10 cellular contexts compared by ENCODE assay signal in the genomic region with DNA sequence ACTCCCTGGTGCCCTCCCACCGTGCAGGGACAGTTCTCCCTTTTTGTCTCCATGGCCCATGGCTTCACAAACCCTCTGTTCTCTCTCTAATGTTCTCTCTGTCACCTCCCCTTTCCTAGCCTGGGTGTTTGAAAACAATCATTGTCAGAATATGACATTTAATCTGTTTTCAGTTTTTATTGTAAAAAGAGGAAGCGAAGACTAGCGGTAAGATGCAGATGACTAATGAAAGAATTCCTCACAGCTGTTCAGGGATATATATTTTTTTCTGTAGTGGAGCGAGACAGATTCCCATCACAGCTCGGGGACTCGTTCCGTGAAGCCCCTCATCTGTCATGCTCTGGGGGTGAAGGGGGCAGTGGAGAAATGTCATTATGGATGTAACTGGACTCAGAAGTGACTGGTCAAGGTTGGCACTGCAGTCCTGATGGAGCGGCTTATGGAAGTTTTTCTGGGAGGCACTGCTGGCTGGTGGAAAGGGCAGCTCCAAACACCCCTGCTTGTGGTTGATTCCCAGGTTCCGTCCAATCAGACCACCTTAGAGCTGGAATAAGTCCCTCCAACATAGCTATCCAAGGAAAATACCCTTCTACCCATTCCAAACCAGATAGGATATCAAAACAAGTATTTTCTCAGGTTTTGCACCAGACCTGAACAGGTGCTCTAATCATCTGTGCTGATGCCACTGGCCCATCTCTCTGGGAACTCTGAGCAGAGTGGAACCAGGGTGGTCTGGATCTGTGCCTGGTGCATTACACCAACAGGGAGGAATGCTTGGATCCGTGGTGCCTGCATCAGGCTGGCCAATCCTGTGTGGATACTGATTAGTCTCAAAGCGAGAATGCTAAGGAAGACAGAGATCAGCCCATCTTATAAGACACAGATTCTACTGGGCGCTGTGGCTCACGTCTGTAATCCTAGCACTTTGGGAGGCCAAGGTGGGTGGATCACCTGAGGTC.
A peak's percentile ranks its signal among the peaks of the same experiment; 100 is the strongest.
DNase-seq lines count a peak whose midpoint lies in the region; ATAC-seq and TF ChIP-seq lines count a peak whose summit lies in the region.
"Had no signal": no experiment of that assay in that cellular context is flagged by ENCODE, and none has a peak within 500 bp of the region (broad histone marks: within the 10 kb centered on the region; RNA-seq: fewer than 3 reads in every experiment).

No MANE protein-coding gene starts in this region.

- no peak overlapping the region for H3K27ac Mint-ChIP-seq in activated CD8-positive, alpha-beta T cell treated with anti-CD3 and anti-CD28 coated beads for 36 hours
- no peak overlapping the region for H3K27ac Mint-ChIP-seq in activated T-helper 17 cell treated with anti-CD3 and anti-CD28 coated beads, Interleukin-2, amount 50 U/mL, for 72 hours
- H3K27ac Mint-ChIP-seq: stimulated activated naive CD8-positive, alpha-beta T cell treated with anti-CD3 and anti-CD28 coated beads, Interleukin-15, amount 100 ng/mL, for 72 hours had no signal

- H3K4me2 ChIP-seq in skeletal muscle satellite cell (ENCODE audit: low read length) = peak overlapping the region; percentile 24

- H3K36me3 Mint-ChIP-seq in activated CD8-positive, alpha-beta T cell treated with anti-CD3 and anti-CD28 coated beads for 36 hours (ENCODE audit: low read depth) = peaks cover 57% of the 10 kb centered on the region
- H3K36me3 Mint-ChIP-seq in activated T-helper 17 cell treated with anti-CD3 and anti-CD28 coated beads, Interleukin-2, amount 50 U/mL, for 72 hours (ENCODE audit: low read depth) = peaks cover 43% of the 10 kb centered on the region

- CTCF ChIA-PET in activated CD8-positive, alpha-beta T cell treated with anti-CD3 and anti-CD28 coated beads for 36 hours (lab: Charles Lee) = no interaction called here

- H3K4me1 Mint-ChIP-seq in activated CD8-positive, alpha-beta T cell treated with anti-CD3 and anti-CD28 coated beads for 36 hours (ENCODE audit: low read depth) = no peaks in the 10 kb centered on the region
- H3K4me1 Mint-ChIP-seq in activated T-helper 17 cell treated with anti-CD3 and anti-CD28 coated beads, Interleukin-2, amount 50 U/mL, for 72 hours = peaks cover 4% of the 10 kb centered on the region
- H3K4me1 Mint-ChIP-seq: stimulated activated naive CD8-positive, alpha-beta T cell treated with anti-CD3 and anti-CD28 coated beads, Interleukin-15, amount 100 ng/mL, for 72 hours had no signal

- H3K27me3 Mint-ChIP-seq in activated CD8-positive, alpha-beta T cell treated with anti-CD3 and anti-CD28 coated beads for 36 hours = no peaks in the 10 kb centered on the region
- H3K27me3 Mint-ChIP-seq in activated T-helper 17 cell treated with anti-CD3 and anti-CD28 coated beads, Interleukin-2, amount 50 U/mL, for 72 hours = no peaks in the 10 kb centered on the region
- H3K27me3 Mint-ChIP-seq: stimulated activated naive CD8-positive, alpha-beta T cell treated with anti-CD3 and anti-CD28 coated beads, Interleukin-15, amount 100 ng/mL, for 72 hours had no signal

- H3K9ac ChIP-seq in skeletal muscle satellite cell (ENCODE audit: low read depth, low read length) = no peak overlapping the region

- H3K4me1 ChIP-seq in skeletal muscle satellite cell (ENCODE audit: control insufficient read depth, insufficient read depth, low read length) = peaks cover 2% of the 10 kb centered on the region
- H3K4me1 ChIP-seq: adrenal gland had no signal

- intact Hi-C loops in activated CD8-positive, alpha-beta T cell treated with anti-CD3 and anti-CD28 coated beads for 36 hours (cut with micrococcal nuclease) = no loop called here

- TF ChIP-seq CTCF in activated CD8-positive, alpha-beta T cell treated with anti-CD3 and anti-CD28 coated beads for 36 hours (IDR thresholded peaks at IDR 0.05) = no peak

- POLR2A ChIA-PET in activated CD8-positive, alpha-beta T cell treated with anti-CD3 and anti-CD28 coated beads for 36 hours (lab: Charles Lee) = no interaction called here

- H3K4me3 ChIP-seq in skeletal muscle satellite cell (ENCODE audit: low read length) = no peak overlapping the region
- H3K4me3 ChIP-seq: adrenal gland had no signal

- DNase-seq in activated CD8-positive, alpha-beta T cell treated with anti-CD3 and anti-CD28 coated beads for 36 hours = no peak
- DNase-seq in kidney tubule cell (ENCODE audit: low spot score) = no peak
- DNase-seq: adrenal gland; NCI-H526 treated with DMSO at 0.1 percent for 48 hours; stimulated activated naive CD8-positive, alpha-beta T cell treated with anti-CD3 and anti-CD28 coated beads, Interleukin-15, amount 100 ng/mL, for 72 hours had no signal

- H3K27me3 ChIP-seq in skeletal muscle satellite cell (ENCODE audit: control insufficient read depth, insufficient read depth, low read length) = no peaks in the 10 kb centered on the region
- H3K27me3 ChIP-seq: adrenal gland had no signal

- ATAC-seq in GM18909 (IDR thresholded peaks at IDR 0.05; ENCODE audit: poor library complexity, unreplicated experiment) = peak; percentile 76
- peak; percentile 73 for ATAC-seq in HG02571 (IDR thresholded peaks at IDR 0.05; ENCODE audit: unreplicated experiment)
- ATAC-seq in HG03521 (IDR thresholded peaks at IDR 0.05; ENCODE audit: unreplicated experiment) = peak; percentile 79
- ATAC-seq in activated CD8-positive, alpha-beta T cell treated with anti-CD3 and anti-CD28 coated beads for 36 hours = no peak
- ATAC-seq in activated T-helper 17 cell treated with anti-CD3 and anti-CD28 coated beads, Interleukin-2, amount 50 U/mL, for 72 hours (replicated peaks) = no peak
- ATAC-seq: stimulated activated naive CD8-positive, alpha-beta T cell treated with anti-CD3 and anti-CD28 coated beads, Interleukin-15, amount 100 ng/mL, for 72 hours had no signal

- H3K9me3 Mint-ChIP-seq in activated CD8-positive, alpha-beta T cell treated with anti-CD3 and anti-CD28 coated beads for 36 hours = peaks cover 4% of the 10 kb centered on the region
- H3K9me3 Mint-ChIP-seq in activated T-helper 17 cell treated with anti-CD3 and anti-CD28 coated beads, Interleukin-2, amount 50 U/mL, for 72 hours = peaks cover 12% of the 10 kb centered on the region

- H3K9me3 ChIP-seq in skeletal muscle satellite cell (replicated peaks; ENCODE audit: low read length) = no peaks in the 10 kb centered on the region
- H3K9me3 ChIP-seq: adrenal gland had no signal

- H3K4me3 Mint-ChIP-seq in activated CD8-positive, alpha-beta T cell treated with anti-CD3 and anti-CD28 coated beads for 36 hours = no peak overlapping the region
- no peak overlapping the region for H3K4me3 Mint-ChIP-seq in activated T-helper 17 cell treated with anti-CD3 and anti-CD28 coated beads, Interleukin-2, amount 50 U/mL, for 72 hours
- H3K4me3 Mint-ChIP-seq: stimulated activated naive CD8-positive, alpha-beta T cell treated with anti-CD3 and anti-CD28 coated beads, Interleukin-15, amount 100 ng/mL, for 72 hours had no signal

- H3K36me3 ChIP-seq in skeletal muscle satellite cell (ENCODE audit: insufficient read depth, low read length) = no peaks in the 10 kb centered on the region
- H3K36me3 ChIP-seq: adrenal gland had no signal

Comparison
In these comparisons a context has a peak if more than half of its experiments do, and no peak if none do; other contexts are left out.
1. ATAC-seq: peak in GM18909 (single experiment), HG02571 (single experiment) and HG03521 (single experiment); none in activated CD8-positive, alpha-beta T cell treated with anti-CD3 and anti-CD28 coated beads for 36 hours (single experiment) and activated T-helper 17 cell treated with anti-CD3 and anti-CD28 coated beads, Interleukin-2, amount 50 U/mL, for 72 hours (single experiment).